In genomic region chr12:89376844-89377243, GRCh38 we compare ENCODE assay signal across 14 cellular contexts.
"Had no signal": no experiment of that assay in that cellular context is flagged by ENCODE, and none has a peak within 500 bp of the region (broad histone marks: within the 10 kb centered on the region; RNA-seq: fewer than 3 reads in every experiment).

No MANE protein-coding gene starts in this region.

- H3K36me3 ChIP-seq: brain microvascular endothelial cell, heart left ventricle, right atrium auricular region had no signal

- ATAC-seq: heart left ventricle; naive thymus-derived CD4-positive, alpha-beta T cell; stimulated activated memory B cell treated with anti-CD40 and anti-IgM and Interleukin-4, amounts not matched to agents 10 μg/mL and 1 μg/mL and 100 μg/mL, for 72 hours had no signal

- H3K36me3 Mint-ChIP-seq: activated naive CD4-positive, alpha-beta T cell treated with anti-CD3 and anti-CD28 coated beads, Interleukin-2, amount 50 U/mL, for 24 hours had no signal

- H3K27me3 Mint-ChIP-seq: activated naive CD4-positive, alpha-beta T cell treated with anti-CD3 and anti-CD28 coated beads, Interleukin-2, amount 50 U/mL, for 24 hours; naive thymus-derived CD4-positive, alpha-beta T cell; stimulated activated memory B cell treated with anti-CD40 and anti-IgM and Interleukin-4, amounts not matched to agents 10 μg/mL and 1 μg/mL and 100 μg/mL, for 72 hours; type B pancreatic cell had no signal

- DNase-seq: activated CD4-positive, alpha-beta T cell treated with anti-CD3 and anti-CD28 coated beads for 1 hour; activated effector memory CD4-positive, alpha-beta T cell treated with Interleukin-2 at 50 U/mL for 16 hours; activated T-cell treated with anti-CD3 and anti-CD28 coated beads for 4 hours; amygdala; brain microvascular endothelial cell; dorsolateral prefrontal cortex; heart left ventricle; kidney; midbrain; naive thymus-derived CD4-positive, alpha-beta T cell had no signal

- H3K4me3 ChIP-seq: dorsolateral prefrontal cortex, heart left ventricle, right atrium auricular region had no signal

- H3K9me3 Mint-ChIP-seq: activated naive CD4-positive, alpha-beta T cell treated with anti-CD3 and anti-CD28 coated beads, Interleukin-2, amount 50 U/mL, for 24 hours; stimulated activated memory B cell treated with anti-CD40 and anti-IgM and Interleukin-4, amounts not matched to agents 10 μg/mL and 1 μg/mL and 100 μg/mL, for 72 hours had no signal

- H3K27me3 ChIP-seq: brain microvascular endothelial cell, dorsolateral prefrontal cortex, heart left ventricle, right atrium auricular region had no signal

- H3K27ac Mint-ChIP-seq: activated naive CD4-positive, alpha-beta T cell treated with anti-CD3 and anti-CD28 coated beads, Interleukin-2, amount 50 U/mL, for 24 hours; stimulated activated memory B cell treated with anti-CD40 and anti-IgM and Interleukin-4, amounts not matched to agents 10 μg/mL and 1 μg/mL and 100 μg/mL, for 72 hours had no signal

- H3K27ac ChIP-seq: dorsolateral prefrontal cortex, right atrium auricular region had no signal

- H3K4me3 Mint-ChIP-seq: activated naive CD4-positive, alpha-beta T cell treated with anti-CD3 and anti-CD28 coated beads, Interleukin-2, amount 50 U/mL, for 24 hours; stimulated activated memory B cell treated with anti-CD40 and anti-IgM and Interleukin-4, amounts not matched to agents 10 μg/mL and 1 μg/mL and 100 μg/mL, for 72 hours; type B pancreatic cell had no signal

- H3K9me3 ChIP-seq: heart left ventricle, right atrium auricular region had no signal
